In the genomic region with DNA sequence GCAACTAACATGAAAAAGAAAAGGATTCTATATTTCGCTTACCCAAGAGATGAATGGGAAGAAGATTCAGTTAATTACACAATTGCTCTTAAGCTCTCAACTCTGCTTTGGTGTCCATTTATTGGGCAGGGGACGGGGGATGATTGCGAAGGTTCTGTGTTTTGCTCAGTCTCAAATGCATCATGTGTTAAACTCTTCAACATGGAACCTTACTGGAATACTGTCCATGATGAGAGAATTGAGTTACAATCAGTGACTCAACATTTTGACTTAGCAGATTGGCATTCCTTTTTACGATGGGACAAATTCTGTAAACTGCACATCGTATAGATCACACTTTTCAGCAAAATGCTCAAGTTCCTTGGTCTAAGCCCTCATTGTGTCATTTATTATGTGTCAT, we compare ENCODE assay signal across 20 cellular contexts.
DNase-seq lines count a peak whose midpoint lies in the region; ATAC-seq and TF ChIP-seq lines count a peak whose summit lies in the region.
"Had no signal": no experiment of that assay in that cellular context is flagged by ENCODE, and none has a peak within 500 bp of the region (broad histone marks: within the 10 kb centered on the region; RNA-seq: fewer than 3 reads in every experiment).

No MANE protein-coding gene starts in this region.

- H3K79me2 ChIP-seq in osteoblast (ENCODE audit: insufficient read depth, low read length) = peaks cover 94% of the 10 kb centered on the region

- H2AFZ ChIP-seq in osteoblast (ENCODE audit: low read length) = no peak overlapping the region
- H2AFZ ChIP-seq: hepatocyte had no signal

- H3K27ac ChIP-seq in osteoblast (ENCODE audit: low read depth, low read length) = peak overlapping the region; percentile 15
- H3K27ac ChIP-seq: hepatocyte, ovary, skin epidermis had no signal

- no peaks in the 10 kb centered on the region for H3K27me3 ChIP-seq in osteoblast (ENCODE audit: insufficient read depth, low read length)
- H3K27me3 ChIP-seq: hepatocyte, ovary had no signal

- no peak overlapping the region for H3K4me3 ChIP-seq in osteoblast (ENCODE audit: insufficient read depth, low read length)
- H3K4me3 ChIP-seq: GM12878, hepatocyte, K562, ovary, skin epidermis had no signal

- peak; percentile 70 for DNase-seq in GM04504 (ENCODE audit: low read depth)
- peak; percentile 57 for DNase-seq in M059J (ENCODE audit: low read depth)
- no peak for DNase-seq in effector memory CD8-positive, alpha-beta T cell
- DNase-seq in osteoblast (ENCODE audit: insufficient read length, low spot score, missing footprints) = no peak
- DNase-seq in NCI-H2227 (lab: John Stamatoyannopoulos, UW; ENCODE audit: unreplicated experiment) = no peak
- no peak for DNase-seq in NCI-H1417 (lab: John Stamatoyannopoulos, UW)
- DNase-seq: activated CD4-positive, alpha-beta memory T cell treated with anti-CD3 and anti-CD28 coated beads, Interleukin-2, amount 10 ng/mL, durations not matched to agents 7 days and 5 days; CD4-positive, alpha-beta T cell; erythroblast; H9; left cardiac atrium; NCI-H1436; NCI-H446 treated with DMSO at 0.1 percent for 48 hours; ovary had no signal

- H3K9me3 Mint-ChIP-seq in effector memory CD8-positive, alpha-beta T cell = no peaks in the 10 kb centered on the region
- H3K9me3 Mint-ChIP-seq: activated CD4-positive, alpha-beta memory T cell treated with anti-CD3 and anti-CD28 coated beads, Interleukin-2, amount 10 ng/mL, durations not matched to agents 7 days and 5 days; H9 had no signal

- H3K4me2 ChIP-seq in osteoblast (ENCODE audit: insufficient read depth, low read length) = peak overlapping the region; percentile 1
- H3K4me2 ChIP-seq: hepatocyte had no signal

- ATAC-seq in effector memory CD8-positive, alpha-beta T cell (replicated peaks) = no peak
- no peak for ATAC-seq in GM19023 (IDR thresholded peaks at IDR 0.05; ENCODE audit: unreplicated experiment)
- ATAC-seq: GM12878, K562, left cardiac atrium had no signal

- peak overlapping the region; percentile 6 to 71 for H3K27ac Mint-ChIP-seq in effector memory CD8-positive, alpha-beta T cell
- H3K27ac Mint-ChIP-seq: activated CD4-positive, alpha-beta memory T cell treated with anti-CD3 and anti-CD28 coated beads, Interleukin-2, amount 10 ng/mL, durations not matched to agents 7 days and 5 days; activated T-helper 1 cell treated with anti-CD3 and anti-CD28 coated beads, Interleukin-12 subunit alpha, Interleukin-12 subunit beta, Interleukin-2, Interleukin-4 antibody, amounts not matched to agents 30 ng/mL and 10 ng/mL and 1 ng/mL, durations not matched to agents 14 hours and 24 hours and 36 hours; H9 had no signal

- H4K20me1 ChIP-seq in osteoblast (ENCODE audit: insufficient read depth, low read length) = peaks cover 12% of the 10 kb centered on the region

- no peaks in the 10 kb centered on the region for H3K27me3 Mint-ChIP-seq in effector memory CD8-positive, alpha-beta T cell
- H3K27me3 Mint-ChIP-seq: activated CD4-positive, alpha-beta memory T cell treated with anti-CD3 and anti-CD28 coated beads, Interleukin-2, amount 10 ng/mL, durations not matched to agents 7 days and 5 days; CD4-positive, alpha-beta T cell had no signal

- no peaks in the 10 kb centered on the region for H3K36me3 ChIP-seq in osteoblast (ENCODE audit: insufficient read depth, low read length)
- H3K36me3 ChIP-seq: ovary had no signal

- peaks cover 43 to 81% of the 10 kb centered on the region in 2 donors for H3K4me1 Mint-ChIP-seq in effector memory CD8-positive, alpha-beta T cell (ENCODE audit: low read depth in 2 of 2)

- peaks cover 23% of the 10 kb centered on the region for H3K4me1 ChIP-seq in osteoblast (ENCODE audit: insufficient read depth, low read length)

- peaks cover 7% of the 10 kb centered on the region for H3K36me3 Mint-ChIP-seq in effector memory CD8-positive, alpha-beta T cell (ENCODE audit: insufficient read depth)

- H3K4me3 Mint-ChIP-seq in effector memory CD8-positive, alpha-beta T cell = no peak overlapping the region
- H3K4me3 Mint-ChIP-seq: activated CD4-positive, alpha-beta memory T cell treated with anti-CD3 and anti-CD28 coated beads, Interleukin-2, amount 10 ng/mL, durations not matched to agents 7 days and 5 days; activated T-helper 1 cell treated with anti-CD3 and anti-CD28 coated beads, Interleukin-12 subunit alpha, Interleukin-12 subunit beta, Interleukin-2, Interleukin-4 antibody, amounts not matched to agents 30 ng/mL and 10 ng/mL and 1 ng/mL, durations not matched to agents 14 hours and 24 hours and 36 hours; CD4-positive, alpha-beta T cell; H9 had no signal

- TF ChIP-seq CTCF in osteoblast (IDR thresholded peaks at IDR 0.05; ENCODE audit: extremely low read depth, low read depth, low read length) = no peak

- H3K9me3 ChIP-seq in osteoblast (ENCODE audit: low read depth, low read length) = no peaks in the 10 kb centered on the region
- H3K9me3 ChIP-seq: ovary had no signal

Comparison
In these comparisons a context has a peak if more than half of its experiments do, and no peak if none do; other contexts are left out.
1. DNase-seq: peak in GM04504 (single experiment) and M059J (single experiment); none in effector memory CD8-positive, alpha-beta T cell (0 of 3), osteoblast (single experiment), NCI-H2227 (single experiment) and NCI-H1417 (0 of 3).